ENCODE assay signal across 20 cellular contexts in genomic region chr6:161654209-161654608, GRCh38.
DNase-seq lines count a peak whose midpoint lies in the region; ATAC-seq, FAIRE-seq and TF ChIP-seq lines count a peak whose summit lies in the region.
"Had no signal": no experiment of that assay in that cellular context is flagged by ENCODE, and none has a peak within 500 bp of the region (broad histone marks: within the 10 kb centered on the region; RNA-seq: fewer than 3 reads in every experiment).

No MANE protein-coding gene starts in this region.

- TF ChIP-seq POLR2A in HepG2 (IDR thresholded peaks at IDR 0.05; ENCODE audit: insufficient read depth in 1 of 2, low read depth in 2 of 2, low read length in 2 of 2) (no peak), right lobe of liver (IDR thresholded peaks at IDR 0.05) (no peak), suprapubic skin (IDR thresholded peaks at IDR 0.05) (no peak)

- intact Hi-C loops in HepG2 (cut with micrococcal nuclease; ENCODE audit: unreplicated experiment) (no loop called here), right lobe of liver (cut with DNase I) (no loop called here)

- no peaks in the 10 kb centered on the region for H3K79me1 ChIP-seq in neuronal stem cell (ENCODE audit: low read depth, low read length)

- H3K79me2 ChIP-seq in HepG2 (ENCODE audit: insufficient read depth, low read length), result no peaks in the 10 kb centered on the region

- H2BK12ac ChIP-seq in neuronal stem cell (ENCODE audit: low read length), result no peak overlapping the region

- H3K23ac ChIP-seq in neuronal stem cell (ENCODE audit: low read depth, low read length, poor library complexity), result no peak overlapping the region

- no peak overlapping the region for H2AK5ac ChIP-seq in neuronal stem cell (ENCODE audit: low read depth, low read length)

- no peak overlapping the region for H2BK120ac ChIP-seq in neuronal stem cell (ENCODE audit: low read depth, low read length)

- H3K4me3 ChIP-seq in HepG2 (replicated peaks in 1 of 3; ENCODE audit: insufficient read depth in 1 of 3, low read depth in 2 of 3, low read length in 3 of 3) (no peak overlapping the region), right lobe of liver (no peak overlapping the region), neuronal stem cell (ENCODE audit: low read length in 2 of 2) (no peak overlapping the region), HAP-1 (no peak overlapping the region), suprapubic skin (no peak overlapping the region)
- H3K4me3 ChIP-seq: A549; BLaER1 treated with 17β-estradiol and CSF1 and Interleukin-3, amounts not matched to agents 10 nM and 100 nM had no signal

- peak overlapping the region; percentile 19 for H2BK5ac ChIP-seq in neuronal stem cell (ENCODE audit: low read length)

- H3K27ac ChIP-seq in HepG2 (ENCODE audit: extremely low read length, insufficient read depth, low read length) (no peak overlapping the region), right lobe of liver (no peak overlapping the region), neuronal stem cell (replicated peaks; ENCODE audit: low read length) (no peak overlapping the region), suprapubic skin (no peak overlapping the region)
- H3K27ac ChIP-seq: 22Rv1; A549; BLaER1 treated with 17β-estradiol and CSF1 and Interleukin-3, amounts not matched to agents 10 nM and 100 nM; C4-2B had no signal

- no peak overlapping the region for H3K4ac ChIP-seq in neuronal stem cell (ENCODE audit: low read length)

- no peak overlapping the region for H4K91ac ChIP-seq in neuronal stem cell (ENCODE audit: low read depth, low read length, poor library complexity)

- no peak overlapping the region for H2BK15ac ChIP-seq in neuronal stem cell (ENCODE audit: low read length)

- no peak overlapping the region for H3K9ac ChIP-seq in HepG2 (ENCODE audit: insufficient read depth, low read depth, low read length)
- no peak overlapping the region for H3K9ac ChIP-seq in neuronal stem cell (ENCODE audit: low read depth, low read length, poor library complexity)
- H3K9ac ChIP-seq: BLaER1 treated with 17β-estradiol and CSF1 and Interleukin-3, amounts not matched to agents 10 nM and 100 nM had no signal

- no peaks in the 10 kb centered on the region for H4K20me1 ChIP-seq in HepG2 (ENCODE audit: insufficient read depth, low read length)
- H4K20me1 ChIP-seq: BLaER1 treated with 17β-estradiol and CSF1 and Interleukin-3, amounts not matched to agents 10 nM and 100 nM had no signal

- H3K4me2 ChIP-seq in HepG2 (ENCODE audit: low read depth, low read length), result no peak overlapping the region
- no peak overlapping the region for H3K4me2 ChIP-seq in neuronal stem cell (ENCODE audit: insufficient read depth, low read length, poor library complexity, severe bottlenecking)
- H3K4me2 ChIP-seq: A549; BLaER1 treated with 17β-estradiol and CSF1 and Interleukin-3, amounts not matched to agents 10 nM and 100 nM had no signal

- H2AFZ ChIP-seq in HepG2 (ENCODE audit: low read length) (no peak overlapping the region), neuronal stem cell (ENCODE audit: low read length) (no peak overlapping the region)

- BruUV-seq in HepG2 (replicated peaks; lab: Mats Ljungman, UMichigan), result no TSS peak

- FAIRE-seq in HepG2 (lab: Jason Lieb, UNC), result no peak
- FAIRE-seq: A549, D721Med, G401.6, GM12891, GM19239 had no signal

- H3K36me3 ChIP-seq in HepG2 (replicated peaks in 1 of 2; ENCODE audit: control insufficient read depth in 1 of 2, insufficient read depth in 2 of 2, low read length in 2 of 2) (no peaks in the 10 kb centered on the region), right lobe of liver (no peaks in the 10 kb centered on the region), neuronal stem cell (replicated peaks in 1 of 2; ENCODE audit: control insufficient read depth in 2 of 2, insufficient read depth in 2 of 2, low read length in 2 of 2) (no peaks in the 10 kb centered on the region), HAP-1 (replicated peaks) (no peaks in the 10 kb centered on the region), suprapubic skin (no peaks in the 10 kb centered on the region)
- H3K36me3 ChIP-seq: BLaER1 treated with 17β-estradiol and CSF1 and Interleukin-3, amounts not matched to agents 10 nM and 100 nM had no signal

- no peaks in the 10 kb centered on the region for H3K27me3 ChIP-seq in HepG2 (ENCODE audit: control insufficient read depth in 1 of 2, insufficient read depth in 2 of 2, low read length in 2 of 2)
- no peaks in the 10 kb centered on the region for H3K27me3 ChIP-seq in right lobe of liver
- no peaks in the 10 kb centered on the region for H3K27me3 ChIP-seq in neuronal stem cell (ENCODE audit: control insufficient read depth in 3 of 3, insufficient read depth in 3 of 3, low read depth in 1 of 3, low read length in 3 of 3)
- no peaks in the 10 kb centered on the region for H3K27me3 ChIP-seq in HAP-1 (ENCODE audit: low read depth)
- no peaks in the 10 kb centered on the region for H3K27me3 ChIP-seq in suprapubic skin
- H3K27me3 ChIP-seq: BLaER1 treated with 17β-estradiol and CSF1 and Interleukin-3, amounts not matched to agents 10 nM and 100 nM had no signal

- no peaks in the 10 kb centered on the region for H3K4me1 ChIP-seq in HepG2 (ENCODE audit: insufficient read depth, low read length)
- no peaks in the 10 kb centered on the region for H3K4me1 ChIP-seq in right lobe of liver
- H3K4me1 ChIP-seq in neuronal stem cell (ENCODE audit: control insufficient read depth in 2 of 2, insufficient read depth in 1 of 2, low read depth in 1 of 2, low read length in 2 of 2), result peaks cover 0 to 3% of the 10 kb centered on the region in 2 donors
- no peaks in the 10 kb centered on the region for H3K4me1 ChIP-seq in HAP-1
- H3K4me1 ChIP-seq in suprapubic skin, result no peaks in the 10 kb centered on the region
- H3K4me1 ChIP-seq: A549; BLaER1 treated with 17β-estradiol and CSF1 and Interleukin-3, amounts not matched to agents 10 nM and 100 nM; Caco-2 had no signal

- POLR2A ChIA-PET in HepG2 (lab: Yijun Ruan, JAX), result no interaction called here

- no peak for TF ChIP-seq RAD21 in HepG2 (CRISPR knock-in tag; IDR thresholded peaks at IDR 0.05)

- no peak overlapping the region for H3K14ac ChIP-seq in neuronal stem cell (ENCODE audit: low read length)

- H3K18ac ChIP-seq in neuronal stem cell (ENCODE audit: low read length), result no peak overlapping the region

- CTCF ChIA-PET in HepG2 (lab: Yijun Ruan, JAX; ENCODE audit: low intra/inter-chr PET ratio, low total read pairs), result no interaction called here

- H4K8ac ChIP-seq in neuronal stem cell (ENCODE audit: low read depth, low read length), result no peak overlapping the region

- TF ChIP-seq CTCF in HepG2 (CRISPR knock-in tag; IDR thresholded peaks at IDR 0.05), result no peak
- no peak for TF ChIP-seq CTCF in right lobe of liver (IDR thresholded peaks at IDR 0.05)
- no peak for TF ChIP-seq CTCF in suprapubic skin (IDR thresholded peaks at IDR 0.05)

- no peaks in the 10 kb centered on the region for H3K9me3 ChIP-seq in HepG2 (ENCODE audit: low read length)
- H3K9me3 ChIP-seq in right lobe of liver, result no peaks in the 10 kb centered on the region
- H3K9me3 ChIP-seq in neuronal stem cell (replicated peaks in 1 of 2; ENCODE audit: control insufficient read depth in 2 of 2, insufficient read depth in 1 of 2, low read depth in 1 of 2, low read length in 2 of 2), result peaks cover 0 to 2% of the 10 kb centered on the region in 2 donors
- H3K9me3 ChIP-seq in HAP-1, result no peaks in the 10 kb centered on the region
- no peaks in the 10 kb centered on the region for H3K9me3 ChIP-seq in suprapubic skin
- H3K9me3 ChIP-seq: A549, Caco-2 had no signal

- WGBS in HepG2 (ENCODE audit: low lambda C conversion rate), result 5% methylated on average over 6 of the region's 6 CpGs
- 68% methylated on average over 5 of the region's 6 CpGs for WGBS in right lobe of liver (ENCODE audit: insufficient coverage, low coverage, low lambda C conversion rate, missing lambda C conversion rate)
- WGBS in neuronal stem cell (ENCODE audit: extremely low coverage in 2 of 2, insufficient read length in 2 of 2, insufficient replicate concordance in 1 of 2), 2 donors, result no CpG with 5 or more reads among the region's 6 CpGs
- WGBS in suprapubic skin, result 94% methylated on average over 6 of the region's 6 CpGs

- TF ChIP-seq EP300 in HepG2 (IDR thresholded peaks at IDR 0.05; ENCODE audit: low read depth in 2 of 2, low read length in 2 of 2), result no peak
- no peak for TF ChIP-seq EP300 in HepG2 (CRISPR knock-in tag; IDR thresholded peaks at IDR 0.05; ENCODE audit: borderline replicate concordance)
- TF ChIP-seq EP300 in suprapubic skin (IDR thresholded peaks at IDR 0.05), result no peak

- ATAC-seq in HepG2 (no peak), right lobe of liver (no peak)
- ATAC-seq: A549; CD8-positive, alpha-beta T cell had no signal

- in situ Hi-C loops in HepG2 (cut with HindIII; ENCODE audit: extremely low pct_ligation_motif_present, low pct_unique_long_range_greater_than_20kb) (no loop called here), HAP-1 (cut with MboI; ENCODE audit: low sequenced_read_pairs) (no loop called here)

- DNase-seq in HepG2 (ENCODE audit: low spot score) (no peak), right lobe of liver (no peak), neuronal stem cell (ENCODE audit: low spot score) (no peak), HAP-1 (ENCODE audit: low spot score in 2 of 2) (no peak), suprapubic skin (ENCODE audit: low spot score in 2 of 2) (no peak)
- DNase-seq: AML-193; Caco-2; Calu3; CD4-positive, alpha-beta T cell; CD8-positive, alpha-beta T cell; DMS79 treated with DMSO at 0.1 percent for 48 hours; GF-D8 had no signal

TF ChIP-seq in HepG2, 621 proteins besides CTCF, POLR2A, EP300 and RAD21 (continues in another document):
- TF ChIP-seq NR2C2 (CRISPR knock-in tag; IDR thresholded peaks at IDR 0.05; ENCODE audit: borderline replicate concordance), result peak; percentile 52; the same call in 1 of the 2 replicates
- no peak for TF ChIP-seq SOX6 (IDR thresholded peaks at IDR 0.05)
- no peak for TF ChIP-seq SOX6 (CRISPR knock-in tag; IDR thresholded peaks at IDR 0.05)
- no peak for TF ChIP-seq ZNF558 (CRISPR knock-in tag; IDR thresholded peaks at IDR 0.05; ENCODE audit: borderline replicate concordance)
- peak; percentile 33 for TF ChIP-seq GABPA (IDR thresholded peaks at IDR 0.05; ENCODE audit: low read depth, low read length)
- TF ChIP-seq GABPA (CRISPR knock-in tag; IDR thresholded peaks at IDR 0.05; ENCODE audit: low read depth), result peak; percentile 74
- no peak for TF ChIP-seq ZNF564 (CRISPR knock-in tag; IDR thresholded peaks at IDR 0.05)
- TF ChIP-seq ATF4 (CRISPR knock-in tag; IDR thresholded peaks at IDR 0.05), result no peak
- TF ChIP-seq KDM5B (CRISPR knock-in tag; IDR thresholded peaks at IDR 0.05; ENCODE audit: borderline replicate concordance), result no peak
